ENCODE assay signal across 8 cellular contexts in the genomic region with DNA sequence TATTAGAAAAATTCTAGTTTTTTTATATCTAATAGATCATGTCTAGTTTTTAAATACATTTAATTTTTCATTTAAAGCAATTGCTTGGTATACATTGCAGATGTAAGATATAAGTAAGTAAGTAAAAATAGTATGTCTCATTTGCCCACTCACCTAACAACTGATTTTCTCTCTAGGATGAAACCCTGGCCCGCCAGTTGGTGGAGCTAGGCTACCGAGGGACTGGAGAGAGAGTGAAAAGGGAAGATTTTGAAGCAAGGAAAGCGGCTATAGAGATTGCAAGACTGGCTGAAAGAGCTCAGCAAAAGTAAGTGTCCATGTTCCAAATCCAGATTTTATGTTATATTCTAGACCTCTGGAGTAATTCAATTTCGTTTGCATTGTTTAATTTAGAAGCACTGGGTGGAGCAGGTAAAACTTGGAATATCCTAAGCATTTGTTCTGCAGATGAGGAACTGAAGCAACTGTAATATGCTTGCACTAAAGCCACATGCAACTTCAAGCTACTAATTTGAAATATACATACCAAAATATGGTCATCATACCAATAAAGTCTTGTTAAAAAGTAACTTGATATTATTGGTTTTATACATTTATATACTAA. TPM values are rescaled to one million over a fixed set of nuclear protein-coding genes. Genes with fewer than 3 reads are reported as not detected.
A peak's percentile ranks its signal among the peaks of the same experiment; 100 is the strongest.
DNase-seq lines count a peak whose midpoint lies in the region; ATAC-seq and TF ChIP-seq lines count a peak whose summit lies in the region.

No MANE protein-coding gene starts in this region.

- H3K27me3 Mint-ChIP-seq in natural killer cell (ENCODE audit: low read depth in 2 of 2), result peaks cover 18 to 30% of the 10 kb centered on the region in 2 donors
- H3K27me3 Mint-ChIP-seq in natural killer cell treated with Interleukin-12 subunit alpha and Interleukin-12 subunit beta and Interleukin-15 and Interleukin-18, amount 100 ng/mL, for 72 hours, result peaks cover 14 to 24% of the 10 kb centered on the region in 2 donors

- DNase-seq in natural killer cell, result no peak
- no peak for DNase-seq in natural killer cell treated with Interleukin-12 subunit alpha and Interleukin-12 subunit beta and Interleukin-15 and Interleukin-18, amount 100 ng/mL, for 72 hours (ENCODE audit: low spot score)
- peak; percentile 33 for DNase-seq in activated naive CD4-positive, alpha-beta T cell treated with Interleukin-2 at 50 U/mL for 16 hours
- DNase-seq in iPS DF 6.9 (ENCODE audit: low read depth, low spot score), result peak; percentile 20
- DNase-seq in stimulated activated CD4-positive, alpha-beta T cell treated with anti-CD3 and anti-CD28 coated beads, Interleukin-2, amount 100 ng/mL, for 48 hours, result peak; percentile 18 to 21

- H3K27me3 ChIP-seq in OCI-LY3 (ENCODE audit: low read depth, low read length) (peaks cover 27% of the 10 kb centered on the region), iPS DF 6.9 (ENCODE audit: control insufficient read depth, insufficient read depth, low read length) (no peaks in the 10 kb centered on the region)

- WGBS in iPS DF 6.9 (ENCODE audit: insufficient coverage, insufficient read length), result no CpG with 5 or more reads among the region's 4 CpGs

- H3K27ac ChIP-seq in OCI-LY3 (ENCODE audit: low read length) (no peak overlapping the region), iPS DF 6.9 (ENCODE audit: low read length) (no peak overlapping the region)

- H3K9ac ChIP-seq in OCI-LY3 (ENCODE audit: low read length), result no peak overlapping the region

- H3K4me2 ChIP-seq in OCI-LY3 (ENCODE audit: low read length), result peak overlapping the region; percentile 63

- H3K4me3 ChIP-seq in OCI-LY3 (ENCODE audit: low read length), result no peak overlapping the region; the same call in 1 of the 2 replicates
- H3K4me3 ChIP-seq in iPS DF 6.9 (ENCODE audit: low read length), result no peak overlapping the region

- H3K27ac Mint-ChIP-seq in natural killer cell, result no peak overlapping the region
- H3K27ac Mint-ChIP-seq in natural killer cell treated with Interleukin-12 subunit alpha and Interleukin-12 subunit beta and Interleukin-15 and Interleukin-18, amount 100 ng/mL, for 72 hours, result no peak overlapping the region

- intact Hi-C loops in natural killer cell (cut with micrococcal nuclease), result loop anchor here (2.0 kb wide), 1 partner anchor 988 kb away; no protein-coding TSS in a partner anchor

- H4K20me1 ChIP-seq in OCI-LY3 (ENCODE audit: insufficient read depth, low read length), result no peaks in the 10 kb centered on the region

- no peak overlapping the region for H2AFZ ChIP-seq in OCI-LY3 (ENCODE audit: low read depth, low read length)

- no peaks in the 10 kb centered on the region for H3K9me3 ChIP-seq in OCI-LY3 (ENCODE audit: insufficient read depth, low read length)
- no peaks in the 10 kb centered on the region for H3K9me3 ChIP-seq in iPS DF 6.9 (ENCODE audit: control insufficient read depth, insufficient read depth, low read length)

- no peaks in the 10 kb centered on the region for H3K36me3 Mint-ChIP-seq in natural killer cell
- no peaks in the 10 kb centered on the region for H3K36me3 Mint-ChIP-seq in natural killer cell treated with Interleukin-12 subunit alpha and Interleukin-12 subunit beta and Interleukin-15 and Interleukin-18, amount 100 ng/mL, for 72 hours

- TF ChIP-seq CTCF in natural killer cell (IDR thresholded peaks at IDR 0.05) (peak; percentile 57), OCI-LY3 (IDR thresholded peaks at IDR 0.05; ENCODE audit: low read depth, low read length) (peak; percentile 85)

- peaks cover 10 to 13% of the 10 kb centered on the region in 2 donors for H3K4me1 Mint-ChIP-seq in natural killer cell
- H3K4me1 Mint-ChIP-seq in natural killer cell treated with Interleukin-12 subunit alpha and Interleukin-12 subunit beta and Interleukin-15 and Interleukin-18, amount 100 ng/mL, for 72 hours (ENCODE audit: low read depth in 2 of 2), result peaks cover 0 to 6% of the 10 kb centered on the region in 2 donors

- H3K4me1 ChIP-seq in OCI-LY3 (ENCODE audit: low read length) (peaks cover 9% of the 10 kb centered on the region), iPS DF 6.9 (ENCODE audit: control insufficient read depth, insufficient read depth, low read length) (peaks cover 3% of the 10 kb centered on the region; the same call in 1 of the 2 replicates)

- ATAC-seq in natural killer cell, result peak in 2 of 3 donors; percentile 48 to 64
- ATAC-seq in natural killer cell treated with Interleukin-12 subunit alpha and Interleukin-12 subunit beta and Interleukin-15 and Interleukin-18, amount 100 ng/mL, for 72 hours, result no peak
- peak; percentile 59 for ATAC-seq in HG03025 (IDR thresholded peaks at IDR 0.05; ENCODE audit: low FRiP score, unreplicated experiment)
- ATAC-seq in HG03439 (IDR thresholded peaks at IDR 0.05; ENCODE audit: unreplicated experiment), result no peak

- no peaks in the 10 kb centered on the region for H3K36me3 ChIP-seq in OCI-LY3 (replicated peaks; ENCODE audit: low read depth, low read length)
- no peaks in the 10 kb centered on the region for H3K36me3 ChIP-seq in iPS DF 6.9 (ENCODE audit: control insufficient read depth, insufficient read depth, low read length)

- H3K9me3 Mint-ChIP-seq in natural killer cell, result no peaks in the 10 kb centered on the region
- no peaks in the 10 kb centered on the region for H3K9me3 Mint-ChIP-seq in natural killer cell treated with Interleukin-12 subunit alpha and Interleukin-12 subunit beta and Interleukin-15 and Interleukin-18, amount 100 ng/mL, for 72 hours

- no peak overlapping the region for H3K4me3 Mint-ChIP-seq in natural killer cell
- no peak overlapping the region for H3K4me3 Mint-ChIP-seq in natural killer cell treated with Interleukin-12 subunit alpha and Interleukin-12 subunit beta and Interleukin-15 and Interleukin-18, amount 100 ng/mL, for 72 hours

- no peaks in the 10 kb centered on the region for H3K79me2 ChIP-seq in OCI-LY3 (ENCODE audit: low read length)

RNA-seq across cellular contexts. Expression of gene CFAP299, which starts 27.1 kb away (rescaled TPM):
- not detected for total RNA-seq in natural killer cell
- not detected for total RNA-seq in natural killer cell treated with Interleukin-12 subunit alpha and Interleukin-12 subunit beta and Interleukin-15 and Interleukin-18, amount 100 ng/mL, for 72 hours

Comparison
In these comparisons a context has a peak if more than half of its experiments do, and no peak if none do; other contexts are left out.
1. ATAC-seq: peak in natural killer cell (2 of 3) and HG03025 (single experiment); none in natural killer cell treated with Interleukin-12 subunit alpha and Interleukin-12 subunit beta and Interleukin-15 and Interleukin-18, amount 100 ng/mL, for 72 hours (0 of 2) and HG03439 (single experiment).
2. DNase-seq: peak in activated naive CD4-positive, alpha-beta T cell treated with Interleukin-2 at 50 U/mL for 16 hours (single experiment), iPS DF 6.9 (single experiment) and stimulated activated CD4-positive, alpha-beta T cell treated with anti-CD3 and anti-CD28 coated beads, Interleukin-2, amount 100 ng/mL, for 48 hours (2 of 2); none in natural killer cell (single experiment) and natural killer cell treated with Interleukin-12 subunit alpha and Interleukin-12 subunit beta and Interleukin-15 and Interleukin-18, amount 100 ng/mL, for 72 hours (single experiment).